Comparison of ENCODE assay signal across 12 cellular contexts in genomic region chr2:219699440-219699821, GRCh38.
DNase-seq lines count a peak whose midpoint lies in the region; ATAC-seq, FAIRE-seq and TF ChIP-seq lines count a peak whose summit lies in the region.
"Had no signal": no experiment of that assay in that cellular context is flagged by ENCODE, and none has a peak within 500 bp of the region (broad histone marks: within the 10 kb centered on the region; RNA-seq: fewer than 3 reads in every experiment).

No MANE protein-coding gene starts in this region.

- CTCF ChIA-PET in HCT116 (lab: Charles Lee) = interaction anchor here (1.3 kb wide), 1 partner anchor 10 kb away, joined by 6 read pairs; no protein-coding TSS in a partner anchor
- CTCF ChIA-PET in PC-3 (lab: Charles Lee) = no interaction called here

- H3K4me2 ChIP-seq in BLaER1 treated with 17β-estradiol and CSF1 and Interleukin-3, amounts not matched to agents 10 nM and 100 nM = peak overlapping the region in 8 of 11 experiments; percentile 51 to 85 (median 69); a peak in 14 of 22 replicates
- H3K4me2 ChIP-seq in HCT116 (ENCODE audit: low read length) (peak overlapping the region; percentile 74), PC-3 (ENCODE audit: low read length) (peak overlapping the region; percentile 63), keratinocyte (ENCODE audit: control insufficient read depth, extremely low read depth, insufficient read depth, low read depth, low read length) (peak overlapping the region; percentile 72)

- TF ChIP-seq RAD21 in HCT116 (IDR thresholded peaks at IDR 0.05; ENCODE audit: low read depth) = no peak

- intact Hi-C loops in HCT116 (cut with micrococcal nuclease) (loop anchor here (1.0 kb wide), 1 partner anchor 11 kb away; no protein-coding TSS in a partner anchor), PC-3 (cut with micrococcal nuclease) (no loop called here), testis (cut with DNase I; ENCODE audit: low total_unique reads) (no loop called here)

- POLR2A ChIA-PET in HCT116 (lab: Charles Lee) (interaction anchor here (1.8 to 3.4 kb wide), 2 partner anchors 11 to 14 kb away, joined by 8 to 19 read pairs; no protein-coding TSS in a partner anchor), PC-3 (lab: Charles Lee; ENCODE audit: unreplicated experiment) (no interaction called here)

- H3K9me1 ChIP-seq in keratinocyte (ENCODE audit: control insufficient read depth, extremely low read depth, insufficient read depth, low read length) = no peaks in the 10 kb centered on the region

- peak; percentile 48 for FAIRE-seq in keratinocyte (lab: Jason Lieb, UNC)
- FAIRE-seq: HTR-8/SVneo had no signal

- peaks cover 9 to 57% (median 34%) of the 10 kb centered on the region in 10 experiments; a peak in 19 of 20 replicates for H3K4me1 ChIP-seq in BLaER1 treated with 17β-estradiol and CSF1 and Interleukin-3, amounts not matched to agents 10 nM and 100 nM
- H3K4me1 ChIP-seq in HCT116 (ENCODE audit: control insufficient read depth in 1 of 2, insufficient read depth in 2 of 2, low read length in 2 of 2) (peaks cover 86 to 100% of the 10 kb centered on the region in 2 experiments), PC-3 (ENCODE audit: insufficient read depth, low read length) (peaks cover 16% of the 10 kb centered on the region), keratinocyte (ENCODE audit: control insufficient read depth, extremely low read depth, insufficient read depth, low read length) (peaks cover 39% of the 10 kb centered on the region), testis (peaks cover 19% of the 10 kb centered on the region)

- BruUV-seq in HCT116 (replicated peaks; lab: Mats Ljungman, UMichigan) = TSS peak; percentile 2
- BruUV-seq in PC-3 (replicated peaks; lab: Mats Ljungman, UMichigan) = no TSS peak

- no peaks in the 10 kb centered on the region for H3K9me2 ChIP-seq in HCT116 (ENCODE audit: insufficient read depth)
- no peaks in the 10 kb centered on the region for H3K9me2 ChIP-seq in PC-3 (replicated peaks; ENCODE audit: low read length)

- H2AFZ ChIP-seq in HCT116 (ENCODE audit: low read depth, low read length, poor library complexity, severe bottlenecking) (no peak overlapping the region), PC-3 (ENCODE audit: low read length) (peak overlapping the region; percentile 17; the same call in 1 of the 2 replicates), keratinocyte (ENCODE audit: control insufficient read depth, low read length) (no peak overlapping the region)

- H3K9me3 ChIP-seq in BLaER1 treated with 17β-estradiol and CSF1 and Interleukin-3, amounts not matched to agents 10 nM and 100 nM (replicated peaks in 1 of 11) = peaks cover 0 to 4% (median 0%) of the 10 kb centered on the region in 11 experiments; a peak in 2 of 22 replicates
- H3K9me3 ChIP-seq in HCT116 (ENCODE audit: control insufficient read depth in 1 of 2, insufficient read depth in 1 of 2, low read depth in 1 of 2, low read length in 2 of 2) (no peaks in the 10 kb centered on the region; a peak in 1 of 4 replicates), PC-3 (ENCODE audit: low read length) (no peaks in the 10 kb centered on the region), keratinocyte (ENCODE audit: control insufficient read depth, low read depth, low read length) (no peaks in the 10 kb centered on the region), testis (no peaks in the 10 kb centered on the region)

- no peaks in the 10 kb centered on the region for H4K20me1 ChIP-seq in BLaER1 treated with 17β-estradiol and CSF1 and Interleukin-3, amounts not matched to agents 10 nM and 100 nM
- H4K20me1 ChIP-seq in HCT116 (ENCODE audit: insufficient read depth) = no peaks in the 10 kb centered on the region
- H4K20me1 ChIP-seq in PC-3 (ENCODE audit: low read length) = no peaks in the 10 kb centered on the region
- no peaks in the 10 kb centered on the region for H4K20me1 ChIP-seq in keratinocyte (ENCODE audit: control insufficient read depth, extremely low read depth, insufficient read depth, low read length)

- no peaks in the 10 kb centered on the region for H3F3A ChIP-seq in PC-3 (ENCODE audit: low read length, unreplicated experiment)

- TF ChIP-seq CTCF in HCT116 (IDR thresholded peaks at IDR 0.05 in 2 of 3, conservative IDR thresholded peaks at IDR 0.05 in 1 of 3; ENCODE audit: borderline replicate concordance in 1 of 3, insufficient read depth in 1 of 3, low read depth in 2 of 3, low read length in 2 of 3) (no peak), PC-3 (conservative IDR thresholded peaks at IDR 0.05; ENCODE audit: low read depth, low read length) (no peak), keratinocyte (optimal IDR thresholded peaks at IDR 0.05 in 1 of 3, IDR thresholded peaks at IDR 0.05 in 1 of 3, conservative IDR thresholded peaks at IDR 0.05 in 1 of 3; ENCODE audit: extremely low read depth in 1 of 3, insufficient read depth in 2 of 3, low read length in 3 of 3) (no peak), testis (IDR thresholded peaks at IDR 0.05) (no peak)

- 86 to 87% methylated on average over 8 of the region's 8 CpGs for WGBS in testis, 2 donors

- no peaks in the 10 kb centered on the region for H3K36me3 ChIP-seq in BLaER1 treated with 17β-estradiol and CSF1 and Interleukin-3, amounts not matched to agents 10 nM and 100 nM
- H3K36me3 ChIP-seq in HCT116 (ENCODE audit: control insufficient read depth in 1 of 2, insufficient read depth in 2 of 2, low read length in 2 of 2) (peaks cover 0 to 28% of the 10 kb centered on the region in 2 experiments; a peak in 2 of 4 replicates), PC-3 (ENCODE audit: low read depth, low read length) (no peaks in the 10 kb centered on the region), keratinocyte (ENCODE audit: control insufficient read depth in 2 of 2, extremely low read depth in 1 of 2, insufficient read depth in 2 of 2, low read length in 2 of 2) (no peaks in the 10 kb centered on the region), testis (ENCODE audit: low read depth, missing control alignments) (no peaks in the 10 kb centered on the region)

- dilution Hi-C loops in keratinocyte (cut with MboI; ENCODE audit: extremely low pct_ligation_motif_present, low sequenced_read_pairs) = no loop called here

- no peak overlapping the region for H3K27ac ChIP-seq in BLaER1 treated with 17β-estradiol and CSF1 and Interleukin-3, amounts not matched to agents 10 nM and 100 nM
- H3K27ac ChIP-seq in HCT116 (ENCODE audit: low read depth, low read length) (peak overlapping the region; percentile 98), PC-3 (ENCODE audit: low read length) (no peak overlapping the region; the same call in 1 of the 2 replicates), keratinocyte (ENCODE audit: control insufficient read depth, insufficient read depth, low read length) (peak overlapping the region; percentile 56), testis (no peak overlapping the region)

- TF ChIP-seq POLR2A in HCT116 (IDR thresholded peaks at IDR 0.05; ENCODE audit: borderline replicate concordance, extremely low read depth, insufficient read depth, insufficient read length) = no peak
- no peak for TF ChIP-seq POLR2A in testis (IDR thresholded peaks at IDR 0.05)

- H3K27me3 ChIP-seq in BLaER1 treated with 17β-estradiol and CSF1 and Interleukin-3, amounts not matched to agents 10 nM and 100 nM = no peaks in the 10 kb centered on the region; a peak in 2 of 22 replicates
- H3K27me3 ChIP-seq in HCT116 (ENCODE audit: insufficient read depth, low read length) = no peaks in the 10 kb centered on the region
- H3K27me3 ChIP-seq in PC-3 (ENCODE audit: low read length) = no peaks in the 10 kb centered on the region
- no peaks in the 10 kb centered on the region for H3K27me3 ChIP-seq in keratinocyte (ENCODE audit: control insufficient read depth, extremely low read depth, insufficient read depth, low read length)
- no peaks in the 10 kb centered on the region for H3K27me3 ChIP-seq in testis

- no peak for DNase-seq in HCT116 (ENCODE audit: low read depth, low spot score)
- DNase-seq in PC-3 = no peak
- no peak for DNase-seq in keratinocyte (ENCODE audit: low read depth, low spot score)
- DNase-seq in C1 segment of cervical spinal cord (lab: John Stamatoyannopoulos, UW) = no peak
- no peak for DNase-seq in testis
- DNase-seq in NCI-H2196 (lab: John Stamatoyannopoulos, UW; ENCODE audit: unreplicated experiment) = no peak
- DNase-seq: Calu3; CD4-positive, alpha-beta T cell; DMS 273 treated with DMSO at 0.1 percent for 48 hours; HCEC 1CT had no signal

- no peak overlapping the region for H3K4me3 ChIP-seq in BLaER1 treated with 17β-estradiol and CSF1 and Interleukin-3, amounts not matched to agents 10 nM and 100 nM
- peak overlapping the region; percentile 13 to 27; a peak in 3 of 4 replicates for H3K4me3 ChIP-seq in HCT116 (replicated peaks in 1 of 2; ENCODE audit: low read depth in 1 of 2, low read length in 2 of 2)
- H3K4me3 ChIP-seq in PC-3 (ENCODE audit: low read length) = peak overlapping the region; percentile 15; the same call in 1 of the 2 replicates
- H3K4me3 ChIP-seq in keratinocyte (ENCODE audit: control insufficient read depth in 2 of 3, extremely low read depth in 1 of 3, insufficient read depth in 2 of 3, low read depth in 1 of 3, low read length in 3 of 3) = peak overlapping the region in 1 of 3 experiments; percentile 6
- no peak overlapping the region for H3K4me3 ChIP-seq in testis

- no peak overlapping the region for H3K9ac ChIP-seq in BLaER1 treated with 17β-estradiol and CSF1 and Interleukin-3, amounts not matched to agents 10 nM and 100 nM
- H3K9ac ChIP-seq in HCT116 (ENCODE audit: low read length) (peak overlapping the region; percentile 61), PC-3 (ENCODE audit: low read length) (no peak overlapping the region), keratinocyte (ENCODE audit: control insufficient read depth, extremely low read depth, insufficient read depth, low read length) (no peak overlapping the region)

- ATAC-seq in HCT116 (peak; percentile 18; the same call in 1 of the 2 replicates), PC-3 (peak; percentile 36)

- RAD21 ChIA-PET in HCT116 (lab: Charles Lee; ENCODE audit: low non-redundant PET in 1 of 2, low total read pairs in 2 of 2, uncharacterized antibody in 2 of 2, unreplicated experiment in 2 of 2) = no interaction called here

- H3K79me2 ChIP-seq in HCT116 (ENCODE audit: insufficient read depth, low read length) = peaks cover 98% of the 10 kb centered on the region
- no peaks in the 10 kb centered on the region for H3K79me2 ChIP-seq in PC-3 (ENCODE audit: low read length)
- no peaks in the 10 kb centered on the region for H3K79me2 ChIP-seq in keratinocyte (ENCODE audit: control insufficient read depth, insufficient read depth, low read length)

TF ChIP-seq in HCT116, 20 proteins besides CTCF, POLR2A, EP300 and RAD21:
- TF ChIP-seq POLR2AphosphoS5 (IDR thresholded peaks at IDR 0.05; ENCODE audit: low read depth, low read length) = no peak

Comparison
In these comparisons a context has a peak if more than half of its experiments do, and no peak if none do; other contexts are left out.
1. H3K27ac ChIP-seq: peak in HCT116 (single experiment) and keratinocyte (single experiment); none in BLaER1 treated with 17β-estradiol and CSF1 and Interleukin-3, amounts not matched to agents 10 nM and 100 nM (0 of 11), PC-3 (single experiment) and testis (0 of 2).
2. H3K4me3 ChIP-seq: peak in HCT116 (2 of 2) and PC-3 (single experiment); none in BLaER1 treated with 17β-estradiol and CSF1 and Interleukin-3, amounts not matched to agents 10 nM and 100 nM (0 of 10) and testis (0 of 2).
3. Peak in every context shown above with its lines, with median percentiles within 50 percentile points of each other: H3K4me2 ChIP-seq.